In the genomic region with DNA sequence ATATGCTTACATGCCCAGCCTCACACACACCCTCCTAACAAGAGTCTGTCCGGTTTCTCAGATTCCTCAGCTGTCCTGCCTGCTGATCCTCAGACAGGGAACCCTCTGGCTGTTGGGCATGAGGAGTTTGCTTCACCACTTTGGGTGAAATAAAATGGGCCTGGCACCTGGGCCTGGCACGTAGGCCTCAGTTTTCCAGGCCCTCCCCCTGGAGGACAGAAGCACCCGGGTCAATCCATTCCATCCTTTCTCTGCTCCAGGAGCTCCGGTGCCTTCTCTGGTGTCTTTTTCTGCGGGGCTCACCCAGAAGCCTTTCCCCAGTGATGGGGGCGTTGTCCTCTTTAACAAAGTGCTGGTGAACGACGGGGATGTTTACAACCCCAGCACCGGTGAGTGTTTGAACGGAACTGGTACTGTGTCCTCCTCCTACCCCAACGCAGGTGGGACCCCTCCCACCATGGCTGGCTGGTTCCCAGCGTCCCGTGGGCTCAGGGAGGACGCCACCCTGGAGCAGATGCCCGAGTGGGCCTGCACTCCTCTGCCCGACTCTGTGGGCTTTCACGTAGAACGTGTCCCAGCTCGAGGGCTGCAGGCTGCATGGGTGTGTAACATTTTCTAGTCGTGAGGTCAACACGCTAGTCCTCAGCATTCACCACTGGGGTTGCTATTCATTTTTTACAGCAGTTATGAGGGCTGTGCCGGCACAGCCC, we compare ENCODE assay signal across 12 cellular contexts.
DNase-seq lines count a peak whose midpoint lies in the region; ATAC-seq and TF ChIP-seq lines count a peak whose summit lies in the region.
"Had no signal": no experiment of that assay in that cellular context is flagged by ENCODE, and none has a peak within 500 bp of the region (broad histone marks: within the 10 kb centered on the region; RNA-seq: fewer than 3 reads in every experiment).

No MANE protein-coding gene starts in this region.

- no peaks in the 10 kb centered on the region for H3K27me3 ChIP-seq in CD8-positive, alpha-beta T cell (ENCODE audit: insufficient read depth, low read length)

- H3K9me3 ChIP-seq in CD8-positive, alpha-beta T cell (ENCODE audit: low read length), result no peaks in the 10 kb centered on the region

- no peak for ATAC-seq in CD8-positive, alpha-beta T cell
- ATAC-seq: Right ventricle myocardium inferior had no signal

- H3K4me1 ChIP-seq in CD8-positive, alpha-beta T cell (ENCODE audit: insufficient read depth, low read length), result peaks cover 7% of the 10 kb centered on the region

- peaks cover 4% of the 10 kb centered on the region for H3K36me3 ChIP-seq in CD8-positive, alpha-beta T cell (ENCODE audit: insufficient read depth, low read length)

- H3K4me3 Mint-ChIP-seq in CD14-positive monocyte (no peak overlapping the region), osteocyte (ENCODE audit: unreplicated experiment) (no peak overlapping the region)
- H3K4me3 Mint-ChIP-seq in CD8-positive, alpha-beta T cell, result no peak overlapping the region
- no peak overlapping the region for H3K4me3 Mint-ChIP-seq in T-helper 2 cell treated with Interferon-gamma antibody and Interleukin-4, amounts not matched to agents 5 μg/mL and 100 μg/mL, for 36 hours

- peaks cover 60 to 71% of the 10 kb centered on the region in 2 donors for H3K36me3 Mint-ChIP-seq in CD14-positive monocyte
- H3K36me3 Mint-ChIP-seq in CD8-positive, alpha-beta T cell, result peaks cover 26% of the 10 kb centered on the region
- H3K36me3 Mint-ChIP-seq in osteocyte (ENCODE audit: unreplicated experiment), result peaks cover 10% of the 10 kb centered on the region
- peaks cover 49% of the 10 kb centered on the region for H3K36me3 Mint-ChIP-seq in T-helper 2 cell treated with Interferon-gamma antibody and Interleukin-4, amounts not matched to agents 5 μg/mL and 100 μg/mL, for 36 hours (ENCODE audit: low read depth)

- peaks cover 20% of the 10 kb centered on the region for H3K4me1 Mint-ChIP-seq in CD14-positive monocyte
- peaks cover 17% of the 10 kb centered on the region for H3K4me1 Mint-ChIP-seq in CD8-positive, alpha-beta T cell (ENCODE audit: low read depth)
- H3K4me1 Mint-ChIP-seq in osteocyte (ENCODE audit: unreplicated experiment), result peaks cover 5% of the 10 kb centered on the region
- H3K4me1 Mint-ChIP-seq in T-helper 2 cell treated with Interferon-gamma antibody and Interleukin-4, amounts not matched to agents 5 μg/mL and 100 μg/mL, for 36 hours (ENCODE audit: low read depth), result peaks cover 18% of the 10 kb centered on the region

- intact Hi-C loops in CD14-positive monocyte (cut with micrococcal nuclease), result loop anchor here in 1 of 2 donors (10.0 kb wide), 1 partner anchor 125 kb away; no protein-coding TSS in a partner anchor
- intact Hi-C loops in CD8-positive, alpha-beta T cell (cut with DNase I, micrococcal nuclease), result loop anchor here (5.0 kb wide), 2 partner anchors 102 to 337 kb away; a partner anchor contains a TSS

- TF ChIP-seq CTCF in CD14-positive monocyte (IDR thresholded peaks at IDR 0.05) (no peak), osteocyte (IDR thresholded peaks at IDR 0.05) (no peak)
- TF ChIP-seq CTCF in CD8-positive, alpha-beta T cell (IDR thresholded peaks at IDR 0.05), result no peak

- H3K9me3 Mint-ChIP-seq in CD14-positive monocyte, result no peaks in the 10 kb centered on the region
- no peaks in the 10 kb centered on the region for H3K9me3 Mint-ChIP-seq in CD8-positive, alpha-beta T cell
- H3K9me3 Mint-ChIP-seq in osteocyte (ENCODE audit: unreplicated experiment), result no peaks in the 10 kb centered on the region
- no peaks in the 10 kb centered on the region for H3K9me3 Mint-ChIP-seq in T-helper 2 cell treated with Interferon-gamma antibody and Interleukin-4, amounts not matched to agents 5 μg/mL and 100 μg/mL, for 36 hours

- POLR2A ChIA-PET in CD8-positive, alpha-beta T cell (lab: Charles Lee), result no interaction called here

- no peaks in the 10 kb centered on the region for H3K27me3 Mint-ChIP-seq in CD14-positive monocyte (ENCODE audit: low read depth in 3 of 3)
- H3K27me3 Mint-ChIP-seq in CD8-positive, alpha-beta T cell (ENCODE audit: low read depth), result no peaks in the 10 kb centered on the region
- H3K27me3 Mint-ChIP-seq in osteocyte (ENCODE audit: unreplicated experiment), result no peaks in the 10 kb centered on the region
- no peaks in the 10 kb centered on the region for H3K27me3 Mint-ChIP-seq in T-helper 2 cell treated with Interferon-gamma antibody and Interleukin-4, amounts not matched to agents 5 μg/mL and 100 μg/mL, for 36 hours (ENCODE audit: low read depth)

- no peak overlapping the region for H3K4me3 ChIP-seq in CD8-positive, alpha-beta T cell (ENCODE audit: low read depth, low read length)

- H3K27ac Mint-ChIP-seq in CD14-positive monocyte, result peak overlapping the region in 4 of 7 donors; percentile 23 to 67 (median 64)
- peak overlapping the region; percentile 29 for H3K27ac Mint-ChIP-seq in CD8-positive, alpha-beta T cell
- no peak overlapping the region for H3K27ac Mint-ChIP-seq in osteocyte (ENCODE audit: unreplicated experiment)
- H3K27ac Mint-ChIP-seq in T-helper 2 cell treated with Interferon-gamma antibody and Interleukin-4, amounts not matched to agents 5 μg/mL and 100 μg/mL, for 36 hours, result no peak overlapping the region

- DNase-seq in CD14-positive monocyte (ENCODE audit: low spot score) (no peak), ecto neural progenitor cell (ENCODE audit: low spot score) (peak; percentile 38), osteocyte (ENCODE audit: extremely low spot score, unreplicated experiment) (peak; percentile 77), inferior parietal cortex (ENCODE audit: extremely low spot score) (no peak), NCI-H774 (lab: John Stamatoyannopoulos, UW) (no peak)
- DNase-seq in CD8-positive, alpha-beta T cell, result peak in 1 of 7 experiments; percentile 47
- DNase-seq in T-helper 2 cell treated with Interferon-gamma antibody and Interleukin-4, amounts not matched to agents 5 μg/mL and 100 μg/mL, for 36 hours (ENCODE audit: low spot score), result no peak
- DNase-seq: activated gamma-delta T cell, NCI-H1092, NCI-H524 treated with DMSO at 0.1 percent for 48 hours had no signal

- no peak overlapping the region for H3K27ac ChIP-seq in CD8-positive, alpha-beta T cell (ENCODE audit: low read depth, low read length)
- H3K27ac ChIP-seq: VCaP had no signal

- CTCF ChIA-PET in CD8-positive, alpha-beta T cell (lab: Charles Lee), result interaction anchor here (2.1 kb wide), 1 partner anchor 76 kb away, joined by 5 read pairs; no protein-coding TSS in a partner anchor

Comparison
In these comparisons a context has a peak if more than half of its experiments do, and no peak if none do; other contexts are left out.
1. DNase-seq: peak in ecto neural progenitor cell (single experiment) and osteocyte (single experiment); none in CD14-positive monocyte (single experiment), inferior parietal cortex (single experiment), T-helper 2 cell treated with Interferon-gamma antibody and Interleukin-4, amounts not matched to agents 5 μg/mL and 100 μg/mL, for 36 hours (single experiment) and NCI-H774 (single experiment).
2. H3K27ac Mint-ChIP-seq: peak in CD14-positive monocyte (4 of 7) and CD8-positive, alpha-beta T cell (single experiment); none in osteocyte (single experiment) and T-helper 2 cell treated with Interferon-gamma antibody and Interleukin-4, amounts not matched to agents 5 μg/mL and 100 μg/mL, for 36 hours (single experiment).